ENCODE assay signal across 1 cellular context in genomic region chr11:119100246-119100959, GRCh38.
TF ChIP-seq lines count a peak whose summit lies in the region.

No MANE protein-coding gene starts in this region.

TF ChIP-seq in HCT116, 20 proteins besides CTCF, POLR2A, EP300 and RAD21 (continued from another document):
- TF ChIP-seq CBX3 (IDR thresholded peaks at IDR 0.05; ENCODE audit: low read depth) (no peak), POLR2AphosphoS5 (IDR thresholded peaks at IDR 0.05; ENCODE audit: low read depth, low read length) (no peak), EZH2 (IDR thresholded peaks at IDR 0.05) (no peak), ATF3 (IDR thresholded peaks at IDR 0.05) (no peak), SIN3A (IDR thresholded peaks at IDR 0.05; ENCODE audit: low read depth) (no peak), EZH2phosphoT487 (IDR thresholded peaks at IDR 0.05; ENCODE audit: borderline replicate concordance) (no peak)
- TF ChIP-seq, protein P1, sequence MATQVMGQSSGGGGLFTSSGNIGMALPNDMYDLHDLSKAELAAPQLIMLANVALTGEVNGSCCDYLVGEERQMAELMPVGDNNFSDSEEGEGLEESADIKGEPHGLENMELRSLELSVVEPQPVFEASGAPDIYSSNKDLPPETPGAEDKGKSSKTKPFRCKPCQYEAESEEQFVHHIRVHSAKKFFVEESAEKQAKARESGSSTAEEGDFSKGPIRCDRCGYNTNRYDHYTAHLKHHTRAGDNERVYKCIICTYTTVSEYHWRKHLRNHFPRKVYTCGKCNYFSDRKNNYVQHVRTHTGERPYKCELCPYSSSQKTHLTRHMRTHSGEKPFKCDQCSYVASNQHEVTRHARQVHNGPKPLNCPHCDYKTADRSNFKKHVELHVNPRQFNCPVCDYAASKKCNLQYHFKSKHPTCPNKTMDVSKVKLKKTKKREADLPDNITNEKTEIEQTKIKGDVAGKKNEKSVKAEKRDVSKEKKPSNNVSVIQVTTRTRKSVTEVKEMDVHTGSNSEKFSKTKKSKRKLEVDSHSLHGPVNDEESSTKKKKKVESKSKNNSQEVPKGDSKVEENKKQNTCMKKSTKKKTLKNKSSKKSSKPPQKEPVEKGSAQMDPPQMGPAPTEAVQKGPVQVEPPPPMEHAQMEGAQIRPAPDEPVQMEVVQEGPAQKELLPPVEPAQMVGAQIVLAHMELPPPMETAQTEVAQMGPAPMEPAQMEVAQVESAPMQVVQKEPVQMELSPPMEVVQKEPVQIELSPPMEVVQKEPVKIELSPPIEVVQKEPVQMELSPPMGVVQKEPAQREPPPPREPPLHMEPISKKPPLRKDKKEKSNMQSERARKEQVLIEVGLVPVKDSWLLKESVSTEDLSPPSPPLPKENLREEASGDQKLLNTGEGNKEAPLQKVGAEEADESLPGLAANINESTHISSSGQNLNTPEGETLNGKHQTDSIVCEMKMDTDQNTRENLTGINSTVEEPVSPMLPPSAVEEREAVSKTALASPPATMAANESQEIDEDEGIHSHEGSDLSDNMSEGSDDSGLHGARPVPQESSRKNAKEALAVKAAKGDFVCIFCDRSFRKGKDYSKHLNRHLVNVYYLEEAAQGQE (IDR thresholded peaks at IDR 0.05; ENCODE audit: low read depth), result no peak
TF ChIP-seq in HCT116: peak in this region for 0.
